8 cellular contexts compared by ENCODE assay signal in the genomic region with DNA sequence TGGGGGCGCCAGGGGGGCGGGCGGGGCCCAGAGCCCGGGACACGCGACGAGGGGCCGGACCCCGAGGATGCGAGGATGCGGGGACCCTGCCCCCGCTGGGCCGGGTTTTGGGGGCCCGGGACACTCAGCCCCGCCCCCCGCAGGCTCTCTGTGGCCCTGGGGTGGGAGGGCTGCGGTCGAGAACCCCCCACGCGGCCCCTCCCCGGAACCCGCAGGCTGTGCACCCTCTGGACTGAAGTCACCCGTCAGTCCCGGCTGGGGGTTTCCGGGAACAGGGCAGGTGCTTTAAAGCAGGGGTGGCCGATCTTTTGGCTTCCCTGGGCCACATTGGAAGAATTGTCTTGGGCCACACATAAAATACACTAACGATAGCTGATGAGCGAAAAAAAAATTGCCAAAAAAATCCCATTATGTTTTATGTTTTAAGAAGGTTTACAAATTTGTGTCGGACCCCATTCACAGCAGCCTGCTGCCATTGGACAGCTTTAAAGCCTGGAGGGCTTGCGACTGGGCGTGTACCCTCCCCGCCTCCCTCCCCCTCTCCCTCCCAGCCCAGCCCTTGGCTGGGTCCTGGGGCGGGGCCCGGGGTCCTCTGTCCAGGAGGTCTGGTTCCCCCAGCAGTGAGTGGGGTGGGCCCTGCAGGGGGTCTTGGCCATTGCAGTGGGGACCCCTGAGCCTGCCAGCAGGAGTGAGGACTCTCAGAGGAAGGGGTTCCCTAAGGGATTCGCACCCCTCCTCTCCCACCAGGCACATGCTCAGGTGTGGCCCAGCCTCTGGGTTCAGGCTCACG. TPM values are rescaled to one million over a fixed set of nuclear protein-coding genes. Genes with fewer than 3 reads are reported as not detected.
DNase-seq lines count a peak whose midpoint lies in the region; TF ChIP-seq lines count a peak whose summit lies in the region.

No MANE protein-coding gene starts in this region.

- TF ChIP-seq CTCF in GM10266 (IDR thresholded peaks at IDR 0.05; ENCODE audit: control insufficient read depth, insufficient read depth, low read depth, missing control alignments) (no peak), spleen (IDR thresholded peaks at IDR 0.05 in 8 of 11, conservative IDR thresholded peaks at IDR 0.05 in 3 of 11) (no peak)

- H3K4me3 ChIP-seq in spleen: peak overlapping the region; percentile 6 to 68 (median 26)

- intact Hi-C loops in spleen (cut with DNase I; ENCODE audit: low total_unique reads): no loop called here

- H3K27me3 ChIP-seq in spleen (replicated peaks in 1 of 7): peaks cover 0 to 42% (median 16%) of the 10 kb centered on the region in 7 donors

- POLR2A ChIA-PET in HEK293T (lab: Yijun Ruan, JAX): no interaction called here

- DNase-seq in GM10266 (ENCODE audit: extremely low spot score): peak; percentile 96
- peak; percentile 49 for DNase-seq in NCI-H1105 treated with DMSO at 0.1 percent for 48 hours (lab: John Stamatoyannopoulos, UW)
- DNase-seq in activated T-cell treated with anti-CD3 and anti-CD28 coated beads, Interleukin-2, amount 50 U/mL, for 48 hours: peak; percentile 77 to 81
- DNase-seq in spleen: peak; percentile 92
- no peak for DNase-seq in NCI-H2107 treated with DMSO at 0.1 percent for 48 hours (lab: John Stamatoyannopoulos, UW; ENCODE audit: unreplicated experiment)
- DNase-seq in HEK293T (ENCODE audit: extremely low spot score): no peak
- no peak for DNase-seq in SKM-1 (lab: John Stamatoyannopoulos, UW; ENCODE audit: unreplicated experiment)
- no peak for DNase-seq in cortex of kidney (lab: John Stamatoyannopoulos, UW)

- 13 to 27% (median 14%) methylated on average over 19 to 36 of the region's 36 CpGs for WGBS in spleen, 5 donors

- peak overlapping the region in 7 of 8 donors; percentile 13 to 90 (median 77) for H3K27ac ChIP-seq in spleen

- H3K9me3 ChIP-seq in spleen: no peaks in the 10 kb centered on the region

- H3K4me1 ChIP-seq in spleen: peaks cover 0 to 44% (median 19%) of the 10 kb centered on the region in 6 donors

- no peak for TF ChIP-seq POLR2A in spleen (IDR thresholded peaks at IDR 0.05)

- no peaks in the 10 kb centered on the region for H3K36me3 ChIP-seq in spleen

- CTCF ChIA-PET in HEK293T (lab: Yijun Ruan, JAX): no interaction called here

TF ChIP-seq in HEK293T, 16 proteins besides CTCF, POLR2A, EP300 and RAD21:
- TF ChIP-seq BHLHE40 (IDR thresholded peaks at IDR 0.05; ENCODE audit: borderline replicate concordance): no peak
- no peak for TF ChIP-seq NFRKB (IDR thresholded peaks at IDR 0.05)
- no peak for TF ChIP-seq SUZ12 (IDR thresholded peaks at IDR 0.05)
- TF ChIP-seq FOXA1 (IDR thresholded peaks at IDR 0.05): no peak
- TF ChIP-seq CTBP1 (IDR thresholded peaks at IDR 0.05; ENCODE audit: borderline replicate concordance): no peak
- TF ChIP-seq ZNF384 (IDR thresholded peaks at IDR 0.05): no peak
- no peak for TF ChIP-seq L3MBTL2 (conservative IDR thresholded peaks at IDR 0.05)
- TF ChIP-seq, protein P1, sequence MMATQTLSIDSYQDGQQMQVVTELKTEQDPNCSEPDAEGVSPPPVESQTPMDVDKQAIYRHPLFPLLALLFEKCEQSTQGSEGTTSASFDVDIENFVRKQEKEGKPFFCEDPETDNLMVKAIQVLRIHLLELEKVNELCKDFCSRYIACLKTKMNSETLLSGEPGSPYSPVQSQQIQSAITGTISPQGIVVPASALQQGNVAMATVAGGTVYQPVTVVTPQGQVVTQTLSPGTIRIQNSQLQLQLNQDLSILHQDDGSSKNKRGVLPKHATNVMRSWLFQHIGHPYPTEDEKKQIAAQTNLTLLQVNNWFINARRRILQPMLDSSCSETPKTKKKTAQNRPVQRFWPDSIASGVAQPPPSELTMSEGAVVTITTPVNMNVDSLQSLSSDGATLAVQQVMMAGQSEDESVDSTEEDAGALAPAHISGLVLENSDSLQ (IDR thresholded peaks at IDR 0.05): no peak
- TF ChIP-seq LEF1 (IDR thresholded peaks at IDR 0.05; ENCODE audit: borderline replicate concordance): no peak
- TF ChIP-seq ARNT (IDR thresholded peaks at IDR 0.05): no peak
- no peak for TF ChIP-seq ELF4 (IDR thresholded peaks at IDR 0.05)
- TF ChIP-seq TARDBP (IDR thresholded peaks at IDR 0.05): no peak

RNA-seq across cellular contexts. Expression of gene C1orf159, which starts 21.6 kb away (rescaled TPM):
- total RNA-seq in spleen: 10 to 100 TPM; 12.1 to 22.5 (median 18.7) TPM
- 10 to 100 TPM in 2 of 3 donors, 1 to 10 TPM in 1; 8.5 to 25.7 (median 24.1) TPM for polyA plus RNA-seq in spleen

RNA-seq across cellular contexts. Expression of gene TTLL10, which starts 36.2 kb away (rescaled TPM):
- under 1 TPM in 2 of 7 donors, not detected in 5; 0.17 to 0.34 TPM for total RNA-seq in spleen
- under 1 TPM in 2 of 3 donors, not detected in 1; 0.02 to 0.03 TPM for polyA plus RNA-seq in spleen

Comparison
In these comparisons a context has a peak if more than half of its experiments do, and no peak if none do; other contexts are left out.
1. DNase-seq: peak in GM10266 (single experiment), NCI-H1105 treated with DMSO at 0.1 percent for 48 hours (single experiment), activated T-cell treated with anti-CD3 and anti-CD28 coated beads, Interleukin-2, amount 50 U/mL, for 48 hours (2 of 2) and spleen (single experiment); none in NCI-H2107 treated with DMSO at 0.1 percent for 48 hours (single experiment), HEK293T (single experiment), SKM-1 (single experiment) and cortex of kidney (single experiment).